13 cellular contexts compared by ENCODE assay signal in genomic region chr1:31959941-31960340, GRCh38.
"Had no signal": no experiment of that assay in that cellular context is flagged by ENCODE, and none has a peak within 500 bp of the region (broad histone marks: within the 10 kb centered on the region; RNA-seq: fewer than 3 reads in every experiment).

No MANE protein-coding gene starts in this region.

- H3K27me3 Mint-ChIP-seq: activated T-cell treated with anti-CD3 and anti-CD28 coated beads, Interleukin-2, amount 50 U/mL, for 24 hours; naive thymus-derived CD4-positive, alpha-beta T cell; stimulated activated naive B cell treated with anti-CD40 and anti-IgM and Interleukin-4, amounts not matched to agents 10 μg/mL and 1 μg/mL and 100 μg/mL, for 72 hours had no signal

- H3K4me3 Mint-ChIP-seq: activated T-cell treated with anti-CD3 and anti-CD28 coated beads, Interleukin-2, amount 50 U/mL, for 24 hours; immature natural killer cell had no signal

- H3K4me3 ChIP-seq: esophagus muscularis mucosa, lung, upper lobe of right lung had no signal

- H3K36me3 Mint-ChIP-seq: immature natural killer cell; stimulated activated naive B cell treated with anti-CD40 and anti-IgM and Interleukin-4, amounts not matched to agents 10 μg/mL and 1 μg/mL and 100 μg/mL, for 72 hours had no signal

- H3K9me3 Mint-ChIP-seq: activated T-cell treated with anti-CD3 and anti-CD28 coated beads, Interleukin-2, amount 50 U/mL, for 24 hours; immature natural killer cell; naive thymus-derived CD4-positive, alpha-beta T cell; stimulated activated naive B cell treated with anti-CD40 and anti-IgM and Interleukin-4, amounts not matched to agents 10 μg/mL and 1 μg/mL and 100 μg/mL, for 72 hours had no signal

- DNase-seq: activated CD4-positive, alpha-beta T cell treated with anti-CD3 and anti-CD28 coated beads, Interleukin-2, amount 50 U/mL, for 4 hours; activated gamma-delta T cell treated with Interleukin-2 at 50 U/mL for 16 hours; activated T-cell treated with anti-CD3 and anti-CD28 coated beads, Interleukin-2, amount 50 U/mL, for 24 hours; foreskin fibroblast; immature natural killer cell; midbrain; naive thymus-derived CD4-positive, alpha-beta T cell; stimulated activated CD4-positive, alpha-beta T cell treated with anti-CD3 and anti-CD28 coated beads, Interleukin-2, amount 100 ng/mL, for 24 hours; stimulated activated naive B cell treated with anti-CD40 and anti-IgM and Interleukin-4, amounts not matched to agents 10 μg/mL and 1 μg/mL and 100 μg/mL, for 72 hours; upper lobe of right lung had no signal

- ATAC-seq: naive thymus-derived CD4-positive, alpha-beta T cell; right cardiac atrium; stimulated activated naive B cell treated with anti-CD40 and anti-IgM and Interleukin-4, amounts not matched to agents 10 μg/mL and 1 μg/mL and 100 μg/mL, for 72 hours; upper lobe of right lung had no signal
